Comparison of ENCODE assay signal across 1 cellular context in the genomic region with DNA sequence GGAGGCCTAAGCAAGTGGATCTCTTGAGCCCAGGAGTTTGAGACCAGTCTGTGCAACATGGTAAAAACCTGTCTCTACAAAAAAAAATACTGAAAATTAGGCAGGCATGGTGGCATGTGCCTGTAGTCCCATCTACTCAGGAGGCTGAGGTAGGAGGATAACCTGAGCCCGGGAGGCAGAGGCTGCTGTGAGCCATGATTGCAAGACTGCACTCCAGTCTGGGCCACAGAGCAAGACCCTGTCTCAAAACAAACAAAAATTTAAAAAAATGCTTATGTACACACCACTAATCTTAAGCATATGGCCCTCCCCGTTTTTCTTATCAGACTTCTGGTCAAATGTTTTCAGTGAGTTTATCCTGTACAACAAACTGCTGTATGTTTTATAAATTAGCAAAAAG.
TF ChIP-seq lines count a peak whose summit lies in the region.

No MANE protein-coding gene starts in this region.

TF ChIP-seq in SK-N-SH treated with all-trans-retinoic acid at 6 μM for 48 hours, 23 proteins besides CTCF, POLR2A, EP300 and RAD21 (continued from another document):
- TF ChIP-seq, protein P1, sequence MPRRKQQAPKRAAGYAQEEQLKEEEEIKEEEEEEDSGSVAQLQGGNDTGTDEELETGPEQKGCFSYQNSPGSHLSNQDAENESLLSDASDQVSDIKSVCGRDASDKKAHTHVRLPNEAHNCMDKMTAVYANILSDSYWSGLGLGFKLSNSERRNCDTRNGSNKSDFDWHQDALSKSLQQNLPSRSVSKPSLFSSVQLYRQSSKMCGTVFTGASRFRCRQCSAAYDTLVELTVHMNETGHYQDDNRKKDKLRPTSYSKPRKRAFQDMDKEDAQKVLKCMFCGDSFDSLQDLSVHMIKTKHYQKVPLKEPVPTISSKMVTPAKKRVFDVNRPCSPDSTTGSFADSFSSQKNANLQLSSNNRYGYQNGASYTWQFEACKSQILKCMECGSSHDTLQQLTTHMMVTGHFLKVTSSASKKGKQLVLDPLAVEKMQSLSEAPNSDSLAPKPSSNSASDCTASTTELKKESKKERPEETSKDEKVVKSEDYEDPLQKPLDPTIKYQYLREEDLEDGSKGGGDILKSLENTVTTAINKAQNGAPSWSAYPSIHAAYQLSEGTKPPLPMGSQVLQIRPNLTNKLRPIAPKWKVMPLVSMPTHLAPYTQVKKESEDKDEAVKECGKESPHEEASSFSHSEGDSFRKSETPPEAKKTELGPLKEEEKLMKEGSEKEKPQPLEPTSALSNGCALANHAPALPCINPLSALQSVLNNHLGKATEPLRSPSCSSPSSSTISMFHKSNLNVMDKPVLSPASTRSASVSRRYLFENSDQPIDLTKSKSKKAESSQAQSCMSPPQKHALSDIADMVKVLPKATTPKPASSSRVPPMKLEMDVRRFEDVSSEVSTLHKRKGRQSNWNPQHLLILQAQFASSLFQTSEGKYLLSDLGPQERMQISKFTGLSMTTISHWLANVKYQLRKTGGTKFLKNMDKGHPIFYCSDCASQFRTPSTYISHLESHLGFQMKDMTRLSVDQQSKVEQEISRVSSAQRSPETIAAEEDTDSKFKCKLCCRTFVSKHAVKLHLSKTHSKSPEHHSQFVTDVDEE (CRISPR knock-in tag; IDR thresholded peaks at IDR 0.05) = no peak
- TF ChIP-seq ZC3H10 (CRISPR knock-in tag; IDR thresholded peaks at IDR 0.05) = no peak
- no peak for TF ChIP-seq PPARA (CRISPR knock-in tag; IDR thresholded peaks at IDR 0.05; ENCODE audit: borderline replicate concordance)
- no peak for TF ChIP-seq ESRRG (CRISPR knock-in tag; IDR thresholded peaks at IDR 0.05)
- TF ChIP-seq BACH2 (CRISPR knock-in tag; IDR thresholded peaks at IDR 0.05; ENCODE audit: borderline replicate concordance) = no peak
- TF ChIP-seq OSR1 (CRISPR knock-in tag; IDR thresholded peaks at IDR 0.05) = no peak
- TF ChIP-seq GLIS3 (CRISPR knock-in tag; IDR thresholded peaks at IDR 0.05) = no peak
TF ChIP-seq in SK-N-SH treated with all-trans-retinoic acid at 6 μM for 48 hours: peak in this region for 0.
